Comparison of ENCODE assay signal across 8 cellular contexts in the genomic region with DNA sequence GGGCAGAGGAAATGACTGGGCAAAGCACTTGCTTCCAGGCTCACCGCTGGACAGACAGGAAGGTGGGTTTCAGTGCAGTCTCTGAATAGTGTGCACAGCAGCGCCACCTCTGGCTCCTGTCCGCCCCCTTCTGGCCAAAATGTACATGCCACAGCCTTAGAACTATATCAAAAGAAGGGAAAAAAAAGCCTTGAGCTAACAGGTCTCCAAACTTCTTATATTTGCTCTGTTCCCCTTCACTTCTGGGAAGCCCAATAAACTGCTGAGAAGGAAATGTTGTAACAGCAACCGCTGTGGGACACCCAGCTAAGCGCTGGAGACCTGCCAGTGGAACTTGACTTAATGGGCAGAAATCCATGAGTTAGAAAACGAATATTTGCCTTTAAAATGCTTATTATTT. TPM values are rescaled to one million over a fixed set of nuclear protein-coding genes. Genes with fewer than 3 reads are reported as not detected.
DNase-seq lines count a peak whose midpoint lies in the region; ATAC-seq and TF ChIP-seq lines count a peak whose summit lies in the region.

No MANE protein-coding gene starts in this region.

- no peak overlapping the region for H2BK12ac ChIP-seq in mesenchymal stem cell (ENCODE audit: low read length in 2 of 2)

- H3K9me3 ChIP-seq in BE2C = no peaks in the 10 kb centered on the region
- H3K9me3 ChIP-seq in HEK293 (ENCODE audit: control insufficient read depth, insufficient read depth, low read depth, low read length) = no peaks in the 10 kb centered on the region
- H3K9me3 ChIP-seq in mesenchymal stem cell (ENCODE audit: control insufficient read depth, low read length) = no peaks in the 10 kb centered on the region

- CTCF ChIA-PET in HEK293 (lab: Yijun Ruan, JAX) = interaction anchor here (0.6 to 6.3 kb wide), 55 partner anchors 10 to 1376 kb away, joined by 3 to 174 read pairs (median 4); partner anchors contain the start of genes COG7 and SCNN1G

- H3K4me1 ChIP-seq in BE2C (no peaks in the 10 kb centered on the region), HEK293 (ENCODE audit: control insufficient read depth, insufficient read depth, low read length) (no peaks in the 10 kb centered on the region), mesenchymal stem cell (ENCODE audit: control insufficient read depth, insufficient read depth, low read depth, low read length) (no peaks in the 10 kb centered on the region)

- H3K27ac ChIP-seq in HEK293 (ENCODE audit: extremely low read depth, low read depth, low read length) (no peak overlapping the region), dorsolateral prefrontal cortex (peak overlapping the region in 1 of 59 donors; percentile 34), mesenchymal stem cell (ENCODE audit: low read length, poor library complexity, severe bottlenecking) (no peak overlapping the region)

- H3K23ac ChIP-seq in mesenchymal stem cell (ENCODE audit: low read length in 2 of 2) = no peak overlapping the region

- POLR2A ChIA-PET in HEK293 (lab: Yijun Ruan, JAX) = interaction anchor here (0.6 to 1.1 kb wide), 3 partner anchors 13 to 22 kb away, joined by 3 to 7 read pairs (median 3); no protein-coding TSS in a partner anchor

- TF ChIP-seq CTCF in BE2C (IDR thresholded peaks at IDR 0.05; ENCODE audit: low read depth, low read length) (peak; percentile 98), HEK293 (tag by site-specific recombination; IDR thresholded peaks at IDR 0.05) (peak; percentile 83), dorsolateral prefrontal cortex (IDR thresholded peaks at IDR 0.05 in 54 of 56, conservative IDR thresholded peaks at IDR 0.05 in 2 of 56; ENCODE audit: low read depth in 1 of 56, partially characterized antibody in 56 of 56) (peak; percentile 39 to 83 (median 74))

- no peak overlapping the region for H3K9ac ChIP-seq in mesenchymal stem cell (ENCODE audit: low read length)

- H4K8ac ChIP-seq in mesenchymal stem cell (ENCODE audit: low read length) = no peak overlapping the region

- no peak for ATAC-seq in HG02763 (IDR thresholded peaks at IDR 0.05; ENCODE audit: unreplicated experiment)

- no peak overlapping the region for H3K18ac ChIP-seq in mesenchymal stem cell (ENCODE audit: low read depth in 1 of 2, low read length in 2 of 2)

- H2AFZ ChIP-seq in mesenchymal stem cell (ENCODE audit: low read depth, low read length) = no peak overlapping the region

- H2BK120ac ChIP-seq in mesenchymal stem cell (ENCODE audit: low read depth, low read length) = no peak overlapping the region

- H3K27me3 ChIP-seq in BE2C (no peaks in the 10 kb centered on the region), dorsolateral prefrontal cortex (no peaks in the 10 kb centered on the region), mesenchymal stem cell (ENCODE audit: control insufficient read depth in 1 of 2, insufficient read depth in 1 of 2, low read length in 2 of 2) (no peaks in the 10 kb centered on the region)

- no peak overlapping the region for H2AK5ac ChIP-seq in mesenchymal stem cell (ENCODE audit: low read length, severe bottlenecking)

- intact Hi-C loops in dorsolateral prefrontal cortex (cut with DNase I) = loop anchor here (2.0 to 10.0 kb wide), 5 partner anchors 253 to 538 kb away; partner anchors contain the start of gene SCNN1G (in 1 of the 2)

- H3K36me3 ChIP-seq in BE2C (peaks cover 15% of the 10 kb centered on the region), HEK293 (ENCODE audit: control insufficient read depth in 2 of 2, insufficient read depth in 1 of 2, low read length in 2 of 2) (peaks cover 21 to 53% of the 10 kb centered on the region in 2 experiments), mesenchymal stem cell (ENCODE audit: control insufficient read depth in 1 of 2, insufficient read depth in 2 of 2, low read depth in 1 of 2, low read length in 2 of 2) (peaks cover 31 to 53% of the 10 kb centered on the region in 2 experiments)

- no peak overlapping the region for H2BK15ac ChIP-seq in mesenchymal stem cell (ENCODE audit: low read depth, poor library complexity, severe bottlenecking)

- 32% methylated on average over 5 of the region's 6 CpGs for WGBS in mesenchymal stem cell

- no peak overlapping the region for H3K4me3 ChIP-seq in BE2C (ENCODE audit: low read depth, low read length)
- H3K4me3 ChIP-seq in HEK293 (ENCODE audit: low read depth, low read length) = no peak overlapping the region
- H3K4me3 ChIP-seq in dorsolateral prefrontal cortex = no peak overlapping the region
- no peak overlapping the region for H3K4me3 ChIP-seq in mesenchymal stem cell (ENCODE audit: insufficient read depth in 1 of 2, low read depth in 1 of 2, low read length in 2 of 2)

- H3K14ac ChIP-seq in mesenchymal stem cell (ENCODE audit: low read length in 2 of 2) = no peak overlapping the region

- H3K4me2 ChIP-seq in mesenchymal stem cell (ENCODE audit: low read length, poor library complexity, severe bottlenecking) = no peak overlapping the region

- DNase-seq in BE2C (peak; percentile 78), NCI-H69 (lab: John Stamatoyannopoulos, UW) (peak; percentile 84), dorsolateral prefrontal cortex (peak in 9 of 10 donors; percentile 14 to 59 (median 41)), mesenchymal stem cell (peak; percentile 67)
- DNase-seq in activated CD4-positive, alpha-beta T cell treated with anti-CD3 and anti-CD28 coated beads, Interleukin-2, amount 50 U/mL, for 1 hour = peak; percentile 63
- DNase-seq in stimulated activated CD8-positive, alpha-beta memory T cell treated with anti-CD3 and anti-CD28 coated beads, Interleukin-4, amount 100 ng/mL, for 1 hour (ENCODE audit: low read depth in 2 of 2, low spot score in 1 of 2) = peak; percentile 15 to 34

- no peak overlapping the region for H2BK5ac ChIP-seq in mesenchymal stem cell (ENCODE audit: low read depth, low read length, poor library complexity, severe bottlenecking)

- H4K91ac ChIP-seq in mesenchymal stem cell (ENCODE audit: low read length) = no peak overlapping the region

- peaks cover 13% of the 10 kb centered on the region for H3K79me1 ChIP-seq in mesenchymal stem cell (replicated peaks; ENCODE audit: low read length, poor library complexity, severe bottlenecking)

- H3K4ac ChIP-seq in mesenchymal stem cell (ENCODE audit: low read depth in 1 of 2, low read length in 2 of 2) = no peak overlapping the region

TF ChIP-seq in HEK293, 187 proteins besides CTCF, POLR2A, EP300 and RAD21:
- no peak for TF ChIP-seq ZNF521 (tag by site-specific recombination; IDR thresholded peaks at IDR 0.05)
- TF ChIP-seq ZNF654 (tag by site-specific recombination; IDR thresholded peaks at IDR 0.05; ENCODE audit: low read depth) = peak; percentile 58
- TF ChIP-seq SCRT2 (tag by site-specific recombination; IDR thresholded peaks at IDR 0.05) = 0 out of 2 replicates have a peak, but pooled peaks have one; percentile 31
- no peak for TF ChIP-seq ZNF18 (tag by site-specific recombination; IDR thresholded peaks at IDR 0.05)
- TF ChIP-seq ZNF768 (tag by site-specific recombination; IDR thresholded peaks at IDR 0.05) = peak; percentile 86; the same call in 1 of the 2 replicates
- TF ChIP-seq ZSCAN30 (tag by site-specific recombination; IDR thresholded peaks at IDR 0.05) = 0 out of 2 replicates have a peak, but pooled peaks have one; percentile 8
- 0 out of 2 replicates have a peak, but pooled peaks have one; percentile 28 for TF ChIP-seq ZIC2 (tag by site-specific recombination; IDR thresholded peaks at IDR 0.05)

RNA-seq across cellular contexts. Expression of gene COG7, which starts 17.5 kb away (rescaled TPM):
- polyA plus RNA-seq in BE2C (2012; ENCODE audit: insufficient read depth, insufficient read length, low read depth) = 18.2 TPM
- total RNA-seq in dorsolateral prefrontal cortex = 10 to 100 TPM; 22.6 to 48.1 (median 35.2) TPM
- polyA plus RNA-seq in mesenchymal stem cell (2013, experiment 1 of 2) = 14.8 TPM
- 12.9 TPM for polyA plus RNA-seq in mesenchymal stem cell (2013, experiment 2 of 2)

Comparison
In these comparisons a context has a peak if more than half of its experiments do, and no peak if none do; other contexts are left out.
1. DNase-seq: peak in every context shown above with its lines; median percentile 84 in NCI-H69; 78 in BE2C; 67 in mesenchymal stem cell; 63 in activated CD4-positive, alpha-beta T cell treated with anti-CD3 and anti-CD28 coated beads, Interleukin-2, amount 50 U/mL, for 1 hour; 41 in dorsolateral prefrontal cortex; 24 in stimulated activated CD8-positive, alpha-beta memory T cell treated with anti-CD3 and anti-CD28 coated beads, Interleukin-4, amount 100 ng/mL, for 1 hour.